Comparison of ENCODE assay signal across 27 cellular contexts in genomic region chr16:75629132-75629531, GRCh38. TPM values are rescaled to one million over a fixed set of nuclear protein-coding genes. Genes with fewer than 3 reads are reported as not detected.
DNase-seq lines count a peak whose midpoint lies in the region; ATAC-seq and TF ChIP-seq lines count a peak whose summit lies in the region.
"Had no signal": no experiment of that assay in that cellular context is flagged by ENCODE, and none has a peak within 500 bp of the region (broad histone marks: within the 10 kb centered on the region; RNA-seq: fewer than 3 reads in every experiment).

No MANE protein-coding gene starts in this region.

- CTCF ChIA-PET in activated naive CD4-positive, alpha-beta T cell treated with anti-CD3 and anti-CD28 coated beads, Interleukin-2, amount 10 ng/mL, durations not matched to agents 7 days and 5 days (lab: Charles Lee) = no interaction called here
- CTCF ChIA-PET in WTC11 (lab: Charles Lee) = no interaction called here

- peaks cover 34% of the 10 kb centered on the region for H3K4me1 Mint-ChIP-seq in activated naive CD4-positive, alpha-beta T cell treated with anti-CD3 and anti-CD28 coated beads, Interleukin-2, amount 10 ng/mL, durations not matched to agents 7 days and 5 days
- H3K4me1 Mint-ChIP-seq in T-helper 17 cell (peaks cover 40% of the 10 kb centered on the region), nephron progenitor cell (no peaks in the 10 kb centered on the region), WTC11 (no peaks in the 10 kb centered on the region)
- peaks cover 12% of the 10 kb centered on the region for H3K4me1 Mint-ChIP-seq in activated naive CD8-positive, alpha-beta T cell treated with anti-CD3 and anti-CD28 coated beads for 36 hours

- peaks cover 77% of the 10 kb centered on the region for H3K36me3 Mint-ChIP-seq in activated naive CD4-positive, alpha-beta T cell treated with anti-CD3 and anti-CD28 coated beads, Interleukin-2, amount 10 ng/mL, durations not matched to agents 7 days and 5 days
- H3K36me3 Mint-ChIP-seq in T-helper 17 cell (ENCODE audit: low read depth) (peaks cover 19% of the 10 kb centered on the region), nephron progenitor cell (ENCODE audit: low read depth) (peaks cover 80% of the 10 kb centered on the region), WTC11 (peaks cover 81% of the 10 kb centered on the region)
- peaks cover 69% of the 10 kb centered on the region for H3K36me3 Mint-ChIP-seq in activated naive CD8-positive, alpha-beta T cell treated with anti-CD3 and anti-CD28 coated beads for 36 hours

- H3K4me3 Mint-ChIP-seq in activated naive CD4-positive, alpha-beta T cell treated with anti-CD3 and anti-CD28 coated beads, Interleukin-2, amount 10 ng/mL, durations not matched to agents 7 days and 5 days = no peak overlapping the region
- H3K4me3 Mint-ChIP-seq in T-helper 17 cell = peak overlapping the region; percentile 60
- H3K4me3 Mint-ChIP-seq in activated naive CD8-positive, alpha-beta T cell treated with anti-CD3 and anti-CD28 coated beads for 36 hours = no peak overlapping the region
- H3K4me3 Mint-ChIP-seq in nephron progenitor cell = no peak overlapping the region
- no peak overlapping the region for H3K4me3 Mint-ChIP-seq in WTC11
- H3K4me3 Mint-ChIP-seq: CD14-positive monocyte had no signal

- ATAC-seq in T-helper 17 cell = no peak
- ATAC-seq in HG03108 (IDR thresholded peaks at IDR 0.05; ENCODE audit: unreplicated experiment) = no peak
- ATAC-seq in WTC11 = no peak

- no peak for TF ChIP-seq CTCF in nephron progenitor cell (IDR thresholded peaks at IDR 0.05)
- no peak for TF ChIP-seq CTCF in WTC11 (IDR thresholded peaks at IDR 0.05)

- no peaks in the 10 kb centered on the region for H3K27me3 Mint-ChIP-seq in activated naive CD4-positive, alpha-beta T cell treated with anti-CD3 and anti-CD28 coated beads, Interleukin-2, amount 10 ng/mL, durations not matched to agents 7 days and 5 days
- H3K27me3 Mint-ChIP-seq in T-helper 17 cell (no peaks in the 10 kb centered on the region), nephron progenitor cell (ENCODE audit: low read depth, poor library complexity) (no peaks in the 10 kb centered on the region), WTC11 (ENCODE audit: low read depth) (no peaks in the 10 kb centered on the region)
- no peaks in the 10 kb centered on the region for H3K27me3 Mint-ChIP-seq in activated naive CD8-positive, alpha-beta T cell treated with anti-CD3 and anti-CD28 coated beads for 36 hours

- DNase-seq in activated naive CD4-positive, alpha-beta T cell treated with anti-CD3 and anti-CD28 coated beads, Interleukin-2, amount 10 ng/mL, durations not matched to agents 7 days and 5 days = no peak
- DNase-seq in activated naive CD4-positive, alpha-beta T cell (lab: John Stamatoyannopoulos, UW) = no peak
- DNase-seq in T-helper 17 cell (no peak), nephron progenitor cell (no peak), WTC11 (ENCODE audit: low spot score) (no peak)
- DNase-seq in activated naive CD8-positive, alpha-beta T cell treated with anti-CD3 and anti-CD28 coated beads for 36 hours = no peak
- DNase-seq in activated CD4-positive, CD25-positive, alpha-beta regulatory T cell (lab: John Stamatoyannopoulos, UW) = no peak
- DNase-seq: activated CD4-positive, alpha-beta T cell treated with anti-CD3 and anti-CD28 coated beads, Interleukin-2, amount 50 U/mL, for 1 hour; cerebellar nuclear complex; dorsolateral prefrontal cortex; KG1; left ventricle myocardium inferior; mesendoderm; NCI-H1417 treated with DMSO at 0.1 percent for 48 hours; NCI-H2081; NCI-H2227 treated with DMSO at 0.1 percent for 48 hours; NCI-H748 treated with DMSO at 0.1 percent for 48 hours; occipital lobe; SJCRH30; stomach; thyroid gland had no signal

- H3K9me3 ChIP-seq in T-helper 17 cell (ENCODE audit: control insufficient read depth, low read length, poor library complexity, severe bottlenecking) = no peaks in the 10 kb centered on the region
- H3K9me3 ChIP-seq: HAP-1, left ventricle myocardium inferior, SJCRH30, stomach, thyroid gland, vagina had no signal

- H3K27ac Mint-ChIP-seq in activated naive CD4-positive, alpha-beta T cell treated with anti-CD3 and anti-CD28 coated beads, Interleukin-2, amount 10 ng/mL, durations not matched to agents 7 days and 5 days = peak overlapping the region; percentile 64
- H3K27ac Mint-ChIP-seq in T-helper 17 cell (peak overlapping the region; percentile 95), nephron progenitor cell (peak overlapping the region; percentile 79), WTC11 (no peak overlapping the region)
- H3K27ac Mint-ChIP-seq in activated naive CD8-positive, alpha-beta T cell treated with anti-CD3 and anti-CD28 coated beads for 36 hours = peak overlapping the region; percentile 4

- H3K9me3 Mint-ChIP-seq in activated naive CD4-positive, alpha-beta T cell treated with anti-CD3 and anti-CD28 coated beads, Interleukin-2, amount 10 ng/mL, durations not matched to agents 7 days and 5 days = no peaks in the 10 kb centered on the region
- H3K9me3 Mint-ChIP-seq in activated naive CD8-positive, alpha-beta T cell treated with anti-CD3 and anti-CD28 coated beads for 36 hours = no peaks in the 10 kb centered on the region
- H3K9me3 Mint-ChIP-seq in nephron progenitor cell (no peaks in the 10 kb centered on the region), WTC11 (no peaks in the 10 kb centered on the region)
- H3K9me3 Mint-ChIP-seq: CD14-positive monocyte had no signal

- POLR2A ChIA-PET in WTC11 (lab: Charles Lee) = no interaction called here

TF ChIP-seq in WTC11, 78 proteins besides CTCF, POLR2A, EP300 and RAD21 (continues in another document):
- no peak for TF ChIP-seq E2F4 (CRISPR knock-in tag; IDR thresholded peaks at IDR 0.05; ENCODE audit: borderline replicate concordance, low read depth)
- TF ChIP-seq PREB (CRISPR knock-in tag; IDR thresholded peaks at IDR 0.05; ENCODE audit: borderline replicate concordance) = no peak
- no peak for TF ChIP-seq ATF1 (CRISPR knock-in tag; IDR thresholded peaks at IDR 0.05)
- TF ChIP-seq E2F5 (CRISPR knock-in tag; IDR thresholded peaks at IDR 0.05) = no peak
- no peak for TF ChIP-seq IRF2 (CRISPR knock-in tag; IDR thresholded peaks at IDR 0.05; ENCODE audit: borderline replicate concordance, low read depth)
- no peak for TF ChIP-seq HMGXB4 (CRISPR knock-in tag; IDR thresholded peaks at IDR 0.05)
- TF ChIP-seq SP1 (CRISPR knock-in tag; conservative IDR thresholded peaks at IDR 0.05) = no peak

RNA-seq across cellular contexts. Expression of gene ADAT1, which starts 6.1 kb away (rescaled TPM):
- total RNA-seq in T-helper 17 cell (10 to 100 TPM; 57.9 to 64.1 TPM), WTC11 (2021) (45.3 to 48.1 TPM (median 46.0 TPM) in 3 replicates)
- total RNA-seq in activated naive CD8-positive, alpha-beta T cell treated with anti-CD3 and anti-CD28 coated beads for 36 hours = 10 to 100 TPM; 56.7 to 58.7 TPM

RNA-seq across cellular contexts. Expression of gene KARS1, which starts 18.3 kb away (rescaled TPM):
- total RNA-seq in T-helper 17 cell (100 to 1,000 TPM; 160 to 161 TPM), WTC11 (2021) (163 to 199 TPM (median 169 TPM) in 3 replicates)
- 100 to 1,000 TPM; 347 to 366 TPM for total RNA-seq in activated naive CD8-positive, alpha-beta T cell treated with anti-CD3 and anti-CD28 coated beads for 36 hours

RNA-seq across cellular contexts. Expression of gene TERF2IP, which starts 18.4 kb away (rescaled TPM):
- total RNA-seq in T-helper 17 cell = 100 to 1,000 TPM in 1 of 2 donors, 10 to 100 TPM in 1; 98.1 to 107 TPM
- total RNA-seq in activated naive CD8-positive, alpha-beta T cell treated with anti-CD3 and anti-CD28 coated beads for 36 hours = 10 to 100 TPM; 68.8 to 73.5 TPM
- total RNA-seq in WTC11 (2021) = 14.7 to 15.2 TPM (median 14.7 TPM) in 3 replicates

RNA-seq across cellular contexts. Expression of gene CPHXL2, which starts 47.7 kb away (rescaled TPM):
- total RNA-seq in T-helper 17 cell (not detected), WTC11 (2021) (not detected in 3 replicates)
- total RNA-seq in activated naive CD8-positive, alpha-beta T cell treated with anti-CD3 and anti-CD28 coated beads for 36 hours = not detected
- total RNA-seq: dorsolateral prefrontal cortex, glomerular endothelial cell, HT1080, left ventricle myocardium inferior, occipital lobe, SJCRH30, stomach, thyroid gland, vagina had no signal
